10 cellular contexts compared by ENCODE assay signal in genomic region chrX:79138658-79139241, GRCh38. TPM values are rescaled to one million over a fixed set of nuclear protein-coding genes. Genes with fewer than 3 reads are reported as not detected.
DNase-seq lines count a peak whose midpoint lies in the region; ATAC-seq and TF ChIP-seq lines count a peak whose summit lies in the region.
"Had no signal": no experiment of that assay in that cellular context is flagged by ENCODE, and none has a peak within 500 bp of the region (broad histone marks: within the 10 kb centered on the region; RNA-seq: fewer than 3 reads in every experiment).

No MANE protein-coding gene starts in this region.

- no peaks in the 10 kb centered on the region for H3F3A ChIP-seq in SK-N-SH (replicated peaks; ENCODE audit: insufficient read depth)

- no peaks in the 10 kb centered on the region for H4K20me1 ChIP-seq in SK-N-SH (ENCODE audit: insufficient read depth)

- H3K36me3 Mint-ChIP-seq in activated naive CD4-positive, alpha-beta T cell treated with anti-CD3 and anti-CD28 coated beads for 36 hours (ENCODE audit: low read depth): no peaks in the 10 kb centered on the region

- intact Hi-C loops in activated naive CD4-positive, alpha-beta T cell treated with anti-CD3 and anti-CD28 coated beads for 36 hours (cut with micrococcal nuclease): no loop called here
- intact Hi-C loops in colonic mucosa (cut with DNase I): no loop called here
- intact Hi-C loops in psoas muscle (cut with DNase I): no loop called here

- H3K27ac ChIP-seq in colonic mucosa (no peak overlapping the region), SK-N-SH (ENCODE audit: low read depth in 2 of 2, low read length in 1 of 2) (no peak overlapping the region), psoas muscle (no peak overlapping the region)
- H3K27ac ChIP-seq: cardiac muscle cell had no signal

- TF ChIP-seq CTCF in colonic mucosa (IDR thresholded peaks at IDR 0.05) (no peak), SK-N-SH (IDR thresholded peaks at IDR 0.05) (no peak), psoas muscle (IDR thresholded peaks at IDR 0.05) (no peak)

- CTCF ChIA-PET in activated naive CD4-positive, alpha-beta T cell treated with anti-CD3 and anti-CD28 coated beads for 36 hours (lab: Charles Lee): interaction anchor here (0.9 kb wide), 1 partner anchor 17 kb away, joined by 3 read pairs; no protein-coding TSS in a partner anchor
- CTCF ChIA-PET in SK-N-SH (lab: Yijun Ruan, JAX): interaction anchor here (0.7 kb wide), 1 partner anchor 18 kb away, joined by 3 read pairs; no protein-coding TSS in a partner anchor

- no peaks in the 10 kb centered on the region for H3K4me1 ChIP-seq in colonic mucosa
- no peaks in the 10 kb centered on the region for H3K4me1 ChIP-seq in SK-N-SH (ENCODE audit: control insufficient read depth in 1 of 2, insufficient read depth in 2 of 2, low read depth in 1 of 2, low read length in 1 of 2)
- no peaks in the 10 kb centered on the region for H3K4me1 ChIP-seq in psoas muscle

- TF ChIP-seq RAD21 in SK-N-SH (IDR thresholded peaks at IDR 0.05; ENCODE audit: low read length): no peak

- H2AFZ ChIP-seq in SK-N-SH (ENCODE audit: low read depth): no peak overlapping the region

- H3K9ac ChIP-seq in colonic mucosa (ENCODE audit: low read depth in 2 of 2, low read length in 2 of 2) (no peak overlapping the region), SK-N-SH (no peak overlapping the region)

- WGBS in SK-N-SH (ENCODE audit: low lambda C conversion rate): 3% methylated on average over 3 of the region's 3 CpGs
- WGBS in psoas muscle, 3 donors: 73 to 78% (median 77%) methylated on average over 3 of the region's 3 CpGs

- no peaks in the 10 kb centered on the region for H3K27me3 Mint-ChIP-seq in activated naive CD4-positive, alpha-beta T cell treated with anti-CD3 and anti-CD28 coated beads for 36 hours (ENCODE audit: low read depth)

- H3K36me3 ChIP-seq in colonic mucosa (no peaks in the 10 kb centered on the region), SK-N-SH (replicated peaks in 1 of 2; ENCODE audit: control insufficient read depth in 1 of 2, insufficient read depth in 2 of 2, low read length in 1 of 2) (no peaks in the 10 kb centered on the region), psoas muscle (ENCODE audit: insufficient read depth in 1 of 2, low read depth in 1 of 2) (no peaks in the 10 kb centered on the region)
- H3K36me3 ChIP-seq: cardiac muscle cell had no signal

- DNase-seq in activated naive CD4-positive, alpha-beta T cell treated with anti-CD3 and anti-CD28 coated beads for 36 hours: no peak
- no peak for DNase-seq in activated naive CD4-positive, alpha-beta T cell treated with anti-CD3 and anti-CD28 coated beads, Interleukin-2, amount 50 U/mL, for 16 hours
- DNase-seq in RPMI8226 (peak; percentile 40), colonic mucosa (no peak), SK-N-SH (no peak), SK-N-DZ (ENCODE audit: low spot score) (no peak), psoas muscle (no peak)
- DNase-seq: NCI-H524 had no signal

- H3K4me2 ChIP-seq in SK-N-SH: no peak overlapping the region

- TF ChIP-seq EP300 in SK-N-SH (IDR thresholded peaks at IDR 0.05; ENCODE audit: borderline replicate concordance in 1 of 2, low read depth in 1 of 2, low read length in 1 of 2): no peak

- H3K79me2 ChIP-seq in SK-N-SH (ENCODE audit: insufficient read depth): no peaks in the 10 kb centered on the region

- H3K4me3 Mint-ChIP-seq in activated naive CD4-positive, alpha-beta T cell treated with anti-CD3 and anti-CD28 coated beads for 36 hours: peak overlapping the region; percentile 51

- peaks cover 54% of the 10 kb centered on the region for H3K4me1 Mint-ChIP-seq in activated naive CD4-positive, alpha-beta T cell treated with anti-CD3 and anti-CD28 coated beads for 36 hours (ENCODE audit: low read depth)

- POLR2A ChIA-PET in SK-N-SH (lab: Yijun Ruan, JAX): no interaction called here

- H3K4me3 ChIP-seq in colonic mucosa (no peak overlapping the region), SK-N-SH (ENCODE audit: low read depth in 2 of 2, low read length in 1 of 2) (no peak overlapping the region), psoas muscle (no peak overlapping the region)
- H3K4me3 ChIP-seq: cardiac muscle cell had no signal

- H3K9me3 Mint-ChIP-seq in activated naive CD4-positive, alpha-beta T cell treated with anti-CD3 and anti-CD28 coated beads for 36 hours: no peaks in the 10 kb centered on the region

- H3K9me3 ChIP-seq in colonic mucosa (no peaks in the 10 kb centered on the region), SK-N-SH (no peaks in the 10 kb centered on the region), psoas muscle (no peaks in the 10 kb centered on the region)

- H3K27me3 ChIP-seq in colonic mucosa (no peaks in the 10 kb centered on the region), SK-N-SH (ENCODE audit: insufficient read depth) (no peaks in the 10 kb centered on the region), psoas muscle (ENCODE audit: insufficient read depth in 3 of 3, low read length in 2 of 3) (peaks cover 0 to 2% (median 0%) of the 10 kb centered on the region in 3 donors)
- H3K27me3 ChIP-seq: cardiac muscle cell had no signal

- peak overlapping the region; percentile 63 for H3K27ac Mint-ChIP-seq in activated naive CD4-positive, alpha-beta T cell treated with anti-CD3 and anti-CD28 coated beads for 36 hours

- ATAC-seq in HG03039 (IDR thresholded peaks at IDR 0.05; ENCODE audit: unreplicated experiment) (peak; percentile 70), psoas muscle (no peak)

- H3K9me2 ChIP-seq in SK-N-SH: no peaks in the 10 kb centered on the region

TF ChIP-seq in SK-N-SH, 30 proteins besides CTCF, POLR2A, EP300 and RAD21:
- TF ChIP-seq REST (IDR thresholded peaks at IDR 0.05; ENCODE audit: low read depth, low read length): no peak
- TF ChIP-seq GABPA (IDR thresholded peaks at IDR 0.05; ENCODE audit: low read depth): no peak
- TF ChIP-seq TAF1 (IDR thresholded peaks at IDR 0.05; ENCODE audit: borderline replicate concordance, low read depth, low read length): no peak

RNA-seq across cellular contexts. Expression of gene GPR174, which starts 5.7 kb away (rescaled TPM):
- 1 to 10 TPM; 9.0 TPM for total RNA-seq in activated naive CD4-positive, alpha-beta T cell treated with anti-CD3 and anti-CD28 coated beads for 36 hours
- total RNA-seq in colonic mucosa (under 1 TPM; 0.35 to 0.61 TPM), psoas muscle (under 1 TPM in 2 of 4 donors, not detected in 2; 0.14 to 0.30 TPM)
- polyA plus RNA-seq in SK-N-SH (2012; rRNA removed) (not detected in 2 replicates), psoas muscle (under 1 TPM in 2 of 3 donors, not detected in 1; 0.01 to 0.03 TPM)
- polyA plus RNA-seq in SK-N-SH (2012; cell fraction: cytosol; rRNA removed): not detected in 2 replicates
- polyA plus RNA-seq in SK-N-SH (2012; cell fraction: nucleus; rRNA removed): not detected in 2 replicates
- polyA plus RNA-seq in SK-N-DZ (2014; cell fraction: cytosol; rRNA removed): not detected in 2 replicates
- polyA plus RNA-seq in SK-N-DZ (2014; cell fraction: nucleus; rRNA removed): not detected in 2 replicates
- total RNA-seq: cardiac muscle cell had no signal
- polyA plus RNA-seq: cardiac muscle cell had no signal

Comparison
In these comparisons a context has a peak if more than half of its experiments do, and no peak if none do; other contexts are left out.
1. RNA of gene GPR174, which starts 5.7 kb away (total RNA-seq): 9.0 TPM in activated naive CD4-positive, alpha-beta T cell treated with anti-CD3 and anti-CD28 coated beads for 36 hours; 0.35 to 0.61 TPM in colonic mucosa and 0.14 to 0.30 TPM in psoas muscle; every median in the first group is over 4 times any median in the second.